In the genomic region with DNA sequence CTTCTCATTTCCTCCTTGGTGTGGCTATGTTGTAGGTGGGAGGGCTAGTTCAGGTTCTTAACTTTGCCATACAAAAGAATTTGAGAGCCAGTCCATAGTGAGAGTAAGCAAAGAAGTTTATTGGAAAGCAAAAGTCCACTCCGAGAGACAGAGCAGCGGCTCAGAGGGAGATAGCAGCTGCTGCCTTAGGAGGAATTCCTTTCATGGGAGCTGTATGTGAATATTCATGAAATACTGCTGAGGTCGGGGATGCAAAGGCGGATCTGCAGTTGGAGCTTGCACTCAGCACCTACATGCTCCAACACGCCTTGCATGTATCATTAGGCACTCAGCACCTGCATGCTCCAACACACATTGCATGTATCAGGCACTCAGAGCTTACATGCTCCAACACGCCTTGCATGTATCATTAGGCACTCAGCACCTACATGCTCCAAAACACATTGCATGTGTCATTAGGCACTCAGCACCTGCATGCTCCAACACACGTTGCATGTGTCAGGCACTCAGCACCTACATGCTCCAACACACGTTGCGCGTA, we compare ENCODE assay signal across 22 cellular contexts. TPM values are rescaled to one million over a fixed set of nuclear protein-coding genes. Genes with fewer than 3 reads are reported as not detected.
A peak's percentile ranks its signal among the peaks of the same experiment; 100 is the strongest.
DNase-seq lines count a peak whose midpoint lies in the region; ATAC-seq, FAIRE-seq and TF ChIP-seq lines count a peak whose summit lies in the region.
"Had no signal": no experiment of that assay in that cellular context is flagged by ENCODE, and none has a peak within 500 bp of the region (broad histone marks: within the 10 kb centered on the region; RNA-seq: fewer than 3 reads in every experiment).

No MANE protein-coding gene starts in this region.

- H3K9me3 ChIP-seq in neural progenitor cell (ENCODE audit: low read depth), result no peaks in the 10 kb centered on the region
- H3K9me3 ChIP-seq: BLaER1 treated with 17β-estradiol and CSF1 and Interleukin-3, amounts not matched to agents 10 nM and 100 nM; Caco-2 had no signal

- CTCF ChIA-PET in WTC11 (lab: Charles Lee), result no interaction called here

- H3K79me2 ChIP-seq in neural progenitor cell (ENCODE audit: low read depth), result no peaks in the 10 kb centered on the region

- no peak overlapping the region for H3K4me2 ChIP-seq in neural progenitor cell
- H3K4me2 ChIP-seq: BLaER1 treated with 17β-estradiol and CSF1 and Interleukin-3, amounts not matched to agents 10 nM and 100 nM had no signal

- H3K27ac Mint-ChIP-seq in WTC11 (peak overlapping the region; percentile 24), neural progenitor cell (peak overlapping the region; percentile 83)
- H3K27ac Mint-ChIP-seq: CD4-positive, alpha-beta memory T cell had no signal

- H3K9me3 Mint-ChIP-seq in WTC11 (no peaks in the 10 kb centered on the region; the same call in 1 of the 2 replicates), neural progenitor cell (no peaks in the 10 kb centered on the region)

- peaks cover 4% of the 10 kb centered on the region for H4K20me1 ChIP-seq in neural progenitor cell (ENCODE audit: low read depth)

- ATAC-seq in WTC11, result peak; percentile 74
- ATAC-seq in foreskin keratinocyte, result peak; percentile 77
- ATAC-seq: K562, SK-N-SH treated with all-trans-retinoic acid at 6 μM for 48 hours had no signal

- no peak overlapping the region for H2AFZ ChIP-seq in neural progenitor cell (replicated peaks)

- DNase-seq in HTR-8/SVneo (ENCODE audit: insufficient read length, low spot score) (no peak), WTC11 (ENCODE audit: low spot score) (no peak), foreskin keratinocyte (peak; percentile 32 to 83), neural progenitor cell (ENCODE audit: low spot score) (no peak), glomerular visceral epithelial cell (ENCODE audit: extremely low spot score) (no peak), AML-193 (lab: John Stamatoyannopoulos, UW) (no peak)
- no peak for DNase-seq in stimulated activated CD4-positive, alpha-beta T cell treated with anti-CD3 and anti-CD28 coated beads, Interleukin-4, amount 100 ng/mL, for 1 hour
- DNase-seq: Caco-2; CD4-positive, alpha-beta memory T cell; DMS153; GOT3; NCI-H1092 treated with DMSO at 0.1 percent for 48 hours; NCI-H1436 treated with DMSO at 0.1 percent for 48 hours; NCI-H1930; NCI-H2227 treated with DMSO at 0.1 percent for 48 hours; NCI-H510A; NCI-H774; NK-92 treated with Interleukin-12 subunit alpha and Interleukin-12 subunit beta, amount 100 ng/mL, for 24 hours had no signal

- H3K36me3 Mint-ChIP-seq in WTC11, result no peaks in the 10 kb centered on the region
- no peaks in the 10 kb centered on the region for H3K36me3 Mint-ChIP-seq in neural progenitor cell
- H3K36me3 Mint-ChIP-seq: CD4-positive, alpha-beta memory T cell had no signal

- H3K4me1 ChIP-seq in foreskin keratinocyte (peaks cover 4% of the 10 kb centered on the region), neural progenitor cell (peaks cover 22% of the 10 kb centered on the region)
- H3K4me1 ChIP-seq: Caco-2 had no signal

- H3K27ac ChIP-seq in foreskin keratinocyte (no peak overlapping the region), neural progenitor cell (no peak overlapping the region)
- H3K27ac ChIP-seq: BLaER1 treated with 17β-estradiol and CSF1 and Interleukin-3, amounts not matched to agents 10 nM and 100 nM had no signal

- FAIRE-seq in HTR-8/SVneo (lab: Jason Lieb, UNC), result peak; percentile 95
- FAIRE-seq: GM12891, K562 had no signal

- TF ChIP-seq CTCF in WTC11 (IDR thresholded peaks at IDR 0.05) (no peak), foreskin keratinocyte (conservative IDR thresholded peaks at IDR 0.05) (no peak), neural progenitor cell (IDR thresholded peaks at IDR 0.05) (no peak)

- no peak overlapping the region for H3K9ac ChIP-seq in neural progenitor cell
- H3K9ac ChIP-seq: BLaER1 treated with 17β-estradiol and CSF1 and Interleukin-3, amounts not matched to agents 10 nM and 100 nM had no signal

- no peaks in the 10 kb centered on the region for H3F3A ChIP-seq in neural progenitor cell (ENCODE audit: low read depth)

- H3K4me1 Mint-ChIP-seq in WTC11 (peaks cover 3% of the 10 kb centered on the region), neural progenitor cell (peaks cover 48% of the 10 kb centered on the region)
- H3K4me1 Mint-ChIP-seq: CD4-positive, alpha-beta memory T cell had no signal

- POLR2A ChIA-PET in WTC11 (lab: Charles Lee), result no interaction called here

- H3K4me3 ChIP-seq in neural progenitor cell, result no peak overlapping the region
- H3K4me3 ChIP-seq: BLaER1 treated with 17β-estradiol and CSF1 and Interleukin-3, amounts not matched to agents 10 nM and 100 nM; K562 had no signal

- no peak overlapping the region for H3K4me3 Mint-ChIP-seq in WTC11
- peak overlapping the region; percentile 7 for H3K4me3 Mint-ChIP-seq in neural progenitor cell
- H3K4me3 Mint-ChIP-seq: CD4-positive, alpha-beta memory T cell had no signal

- H3K27me3 Mint-ChIP-seq in WTC11 (ENCODE audit: low read depth) (peaks cover 11% of the 10 kb centered on the region; the same call in 1 of the 2 replicates), neural progenitor cell (ENCODE audit: insufficient read depth, low read depth) (peaks cover 4% of the 10 kb centered on the region)
- H3K27me3 Mint-ChIP-seq: CD4-positive, alpha-beta memory T cell had no signal

- H3K36me3 ChIP-seq in neural progenitor cell, result no peaks in the 10 kb centered on the region
- H3K36me3 ChIP-seq: BLaER1 treated with 17β-estradiol and CSF1 and Interleukin-3, amounts not matched to agents 10 nM and 100 nM had no signal

- H3K27me3 ChIP-seq in foreskin keratinocyte (no peaks in the 10 kb centered on the region), neural progenitor cell (no peaks in the 10 kb centered on the region)
- H3K27me3 ChIP-seq: BLaER1 treated with 17β-estradiol and CSF1 and Interleukin-3, amounts not matched to agents 10 nM and 100 nM had no signal

TF ChIP-seq in WTC11, 78 proteins besides CTCF, POLR2A, EP300 and RAD21:
- TF ChIP-seq MXD4 (CRISPR knock-in tag; IDR thresholded peaks at IDR 0.05; ENCODE audit: borderline replicate concordance) (no peak), SMAD3 (CRISPR knock-in tag; IDR thresholded peaks at IDR 0.05; ENCODE audit: borderline replicate concordance) (no peak), TEAD1 (CRISPR knock-in tag; IDR thresholded peaks at IDR 0.05) (no peak)
- TF ChIP-seq, protein P1, sequence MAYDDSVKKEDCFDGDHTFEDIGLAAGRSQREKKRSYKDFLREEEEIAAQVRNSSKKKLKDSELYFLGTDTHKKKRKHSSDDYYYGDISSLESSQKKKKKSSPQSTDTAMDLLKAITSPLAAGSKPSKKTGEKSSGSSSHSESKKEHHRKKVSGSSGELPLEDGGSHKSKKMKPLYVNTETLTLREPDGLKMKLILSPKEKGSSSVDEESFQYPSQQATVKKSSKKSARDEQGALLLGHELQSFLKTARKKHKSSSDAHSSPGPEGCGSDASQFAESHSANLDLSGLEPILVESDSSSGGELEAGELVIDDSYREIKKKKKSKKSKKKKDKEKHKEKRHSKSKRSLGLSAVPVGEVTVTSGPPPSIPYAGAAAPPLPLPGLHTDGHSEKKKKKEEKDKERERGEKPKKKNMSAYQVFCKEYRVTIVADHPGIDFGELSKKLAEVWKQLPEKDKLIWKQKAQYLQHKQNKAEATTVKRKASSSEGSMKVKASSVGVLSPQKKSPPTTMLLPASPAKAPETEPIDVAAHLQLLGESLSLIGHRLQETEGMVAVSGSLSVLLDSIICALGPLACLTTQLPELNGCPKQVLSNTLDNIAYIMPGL (CRISPR knock-in tag; IDR thresholded peaks at IDR 0.05), result no peak
- TF ChIP-seq, protein P2, sequence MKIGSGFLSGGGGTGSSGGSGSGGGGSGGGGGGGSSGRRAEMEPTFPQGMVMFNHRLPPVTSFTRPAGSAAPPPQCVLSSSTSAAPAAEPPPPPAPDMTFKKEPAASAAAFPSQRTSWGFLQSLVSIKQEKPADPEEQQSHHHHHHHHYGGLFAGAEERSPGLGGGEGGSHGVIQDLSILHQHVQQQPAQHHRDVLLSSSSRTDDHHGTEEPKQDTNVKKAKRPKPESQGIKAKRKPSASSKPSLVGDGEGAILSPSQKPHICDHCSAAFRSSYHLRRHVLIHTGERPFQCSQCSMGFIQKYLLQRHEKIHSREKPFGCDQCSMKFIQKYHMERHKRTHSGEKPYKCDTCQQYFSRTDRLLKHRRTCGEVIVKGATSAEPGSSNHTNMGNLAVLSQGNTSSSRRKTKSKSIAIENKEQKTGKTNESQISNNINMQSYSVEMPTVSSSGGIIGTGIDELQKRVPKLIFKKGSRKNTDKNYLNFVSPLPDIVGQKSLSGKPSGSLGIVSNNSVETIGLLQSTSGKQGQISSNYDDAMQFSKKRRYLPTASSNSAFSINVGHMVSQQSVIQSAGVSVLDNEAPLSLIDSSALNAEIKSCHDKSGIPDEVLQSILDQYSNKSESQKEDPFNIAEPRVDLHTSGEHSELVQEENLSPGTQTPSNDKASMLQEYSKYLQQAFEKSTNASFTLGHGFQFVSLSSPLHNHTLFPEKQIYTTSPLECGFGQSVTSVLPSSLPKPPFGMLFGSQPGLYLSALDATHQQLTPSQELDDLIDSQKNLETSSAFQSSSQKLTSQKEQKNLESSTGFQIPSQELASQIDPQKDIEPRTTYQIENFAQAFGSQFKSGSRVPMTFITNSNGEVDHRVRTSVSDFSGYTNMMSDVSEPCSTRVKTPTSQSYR (CRISPR knock-in tag; IDR thresholded peaks at IDR 0.05), result no peak
- TF ChIP-seq, protein P3, sequence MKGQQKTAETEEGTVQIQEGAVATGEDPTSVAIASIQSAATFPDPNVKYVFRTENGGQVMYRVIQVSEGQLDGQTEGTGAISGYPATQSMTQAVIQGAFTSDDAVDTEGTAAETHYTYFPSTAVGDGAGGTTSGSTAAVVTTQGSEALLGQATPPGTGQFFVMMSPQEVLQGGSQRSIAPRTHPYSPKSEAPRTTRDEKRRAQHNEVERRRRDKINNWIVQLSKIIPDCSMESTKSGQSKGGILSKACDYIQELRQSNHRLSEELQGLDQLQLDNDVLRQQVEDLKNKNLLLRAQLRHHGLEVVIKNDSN (CRISPR knock-in tag; IDR thresholded peaks at IDR 0.05), result no peak
TF ChIP-seq in WTC11: peak in this region for 0.

RNA-seq across cellular contexts. Expression of a gene that starts 54.9 kb away (rescaled TPM):
- 4.8 to 5.3 TPM (median 4.9 TPM) in 3 replicates for total RNA-seq in WTC11 (2021)
- 11.2 and 12.8 TPM in 2 replicates for total RNA-seq in foreskin keratinocyte
- 5.9 and 7.3 TPM in 2 replicates for polyA plus RNA-seq in foreskin keratinocyte
- 2.9 and 6.5 TPM in 2 replicates for total RNA-seq in neural progenitor cell (ENCODE audit: low replicate concordance)
- total RNA-seq: Caco-2, K562 had no signal

Comparison
In these comparisons a context has a peak if more than half of its experiments do, and no peak if none do; other contexts are left out.
1. DNase-seq: peak in foreskin keratinocyte (2 of 2); none in HTR-8/SVneo (single experiment), WTC11 (single experiment), neural progenitor cell (single experiment), glomerular visceral epithelial cell (single experiment), AML-193 (0 of 2) and stimulated activated CD4-positive, alpha-beta T cell treated with anti-CD3 and anti-CD28 coated beads, Interleukin-4, amount 100 ng/mL, for 1 hour (single experiment).